16 cellular contexts compared by ENCODE assay signal in genomic region chr12:103903979-103904378, GRCh38. TPM values are rescaled to one million over a fixed set of nuclear protein-coding genes. Genes with fewer than 3 reads are reported as not detected.
A peak's percentile ranks its signal among the peaks of the same experiment; 100 is the strongest.
DNase-seq lines count a peak whose midpoint lies in the region; ATAC-seq and TF ChIP-seq lines count a peak whose summit lies in the region.
"Had no signal": no experiment of that assay in that cellular context is flagged by ENCODE, and none has a peak within 500 bp of the region (broad histone marks: within the 10 kb centered on the region; RNA-seq: fewer than 3 reads in every experiment).

No MANE protein-coding gene starts in this region.

- DNase-seq in CD4-positive, CD25-positive, alpha-beta regulatory T cell, result no peak
- no peak for DNase-seq in CD4-positive, alpha-beta T cell
- DNase-seq in T-helper 17 cell (no peak), myocyte (ENCODE audit: low read depth) (peak; percentile 18), Right ventricle myocardium superior (no peak), T1000 (lab: John Stamatoyannopoulos, UW) (no peak)
- DNase-seq in stimulated activated naive CD8-positive, alpha-beta T cell treated with anti-CD3 and anti-CD28 coated beads, Interleukin-15, amount 100 ng/mL, for 72 hours, result no peak
- DNase-seq: BE2C, DMS53, H7, MV-4-11, NCI-H1417 treated with DMSO at 0.1 percent for 48 hours, NCI-H2029, NCI-H526 treated with DMSO at 0.1 percent for 48 hours, PC-9 had no signal

- no peaks in the 10 kb centered on the region for H3K9me3 ChIP-seq in CD4-positive, CD25-positive, alpha-beta regulatory T cell (ENCODE audit: control insufficient read depth in 2 of 2, low read length in 2 of 2)
- H3K9me3 ChIP-seq in CD4-positive, alpha-beta T cell (ENCODE audit: control insufficient read depth, low read length), result no peaks in the 10 kb centered on the region
- no peaks in the 10 kb centered on the region for H3K9me3 ChIP-seq in T-helper 17 cell (ENCODE audit: control insufficient read depth, low read length, poor library complexity, severe bottlenecking)
- H3K9me3 ChIP-seq: BE2C had no signal

- H3K4me1 Mint-ChIP-seq in CD4-positive, CD25-positive, alpha-beta regulatory T cell, result peaks cover 32 to 77% (median 47%) of the 10 kb centered on the region in 4 donors
- H3K4me1 Mint-ChIP-seq in CD4-positive, alpha-beta T cell (ENCODE audit: low read depth), result peaks cover 84% of the 10 kb centered on the region
- H3K4me1 Mint-ChIP-seq in T-helper 17 cell, result peaks cover 36% of the 10 kb centered on the region
- peaks cover 91% of the 10 kb centered on the region for H3K4me1 Mint-ChIP-seq in stimulated activated naive CD8-positive, alpha-beta T cell treated with anti-CD3 and anti-CD28 coated beads, Interleukin-15, amount 100 ng/mL, for 72 hours

- H3K27ac Mint-ChIP-seq in CD4-positive, CD25-positive, alpha-beta regulatory T cell, result peak overlapping the region in 2 of 3 donors; percentile 83 to 95
- peak overlapping the region; percentile 95 for H3K27ac Mint-ChIP-seq in CD4-positive, alpha-beta T cell
- peak overlapping the region; percentile 94 for H3K27ac Mint-ChIP-seq in T-helper 17 cell
- peak overlapping the region in 1 of 2 donors; percentile 61 for H3K27ac Mint-ChIP-seq in stimulated activated naive CD8-positive, alpha-beta T cell treated with anti-CD3 and anti-CD28 coated beads, Interleukin-15, amount 100 ng/mL, for 72 hours

- H3K36me3 ChIP-seq in CD4-positive, CD25-positive, alpha-beta regulatory T cell (ENCODE audit: control insufficient read depth, insufficient read depth, low read length), result no peaks in the 10 kb centered on the region
- H3K36me3 ChIP-seq: BE2C had no signal

- peak overlapping the region; percentile 6 for H3K27ac ChIP-seq in CD4-positive, CD25-positive, alpha-beta regulatory T cell (ENCODE audit: insufficient read depth, low read length, poor library complexity, severe bottlenecking)
- H3K27ac ChIP-seq in CD4-positive, alpha-beta T cell (ENCODE audit: low read depth, low read length), result peak overlapping the region; percentile 37
- H3K27ac ChIP-seq: PC-9 had no signal

- POLR2A ChIA-PET in CD4-positive, alpha-beta T cell (lab: Charles Lee), result interaction anchor here (6.1 kb wide), 1 partner anchor 25 kb away, joined by 208 read pairs; the partner anchor contains the start of gene HSP90B1

- H3K27me3 Mint-ChIP-seq in CD4-positive, CD25-positive, alpha-beta regulatory T cell, result no peaks in the 10 kb centered on the region
- no peaks in the 10 kb centered on the region for H3K27me3 Mint-ChIP-seq in CD4-positive, alpha-beta T cell
- H3K27me3 Mint-ChIP-seq in T-helper 17 cell, result no peaks in the 10 kb centered on the region
- H3K27me3 Mint-ChIP-seq in stimulated activated naive CD8-positive, alpha-beta T cell treated with anti-CD3 and anti-CD28 coated beads, Interleukin-15, amount 100 ng/mL, for 72 hours, result no peaks in the 10 kb centered on the region
- H3K27me3 Mint-ChIP-seq: IgD-negative memory B cell had no signal

- H3K4me3 Mint-ChIP-seq in CD4-positive, CD25-positive, alpha-beta regulatory T cell, result peak overlapping the region in 1 of 4 donors; percentile 71
- H3K4me3 Mint-ChIP-seq in CD4-positive, alpha-beta T cell, result no peak overlapping the region
- H3K4me3 Mint-ChIP-seq in T-helper 17 cell, result no peak overlapping the region
- no peak overlapping the region for H3K4me3 Mint-ChIP-seq in stimulated activated naive CD8-positive, alpha-beta T cell treated with anti-CD3 and anti-CD28 coated beads, Interleukin-15, amount 100 ng/mL, for 72 hours
- H3K4me3 Mint-ChIP-seq: IgD-negative memory B cell had no signal

- H3K4me1 ChIP-seq in CD4-positive, CD25-positive, alpha-beta regulatory T cell (ENCODE audit: control insufficient read depth, insufficient read depth, low read length, poor library complexity, severe bottlenecking), result peaks cover 40% of the 10 kb centered on the region
- H3K4me1 ChIP-seq: BE2C had no signal

- no peaks in the 10 kb centered on the region for H3K27me3 ChIP-seq in CD4-positive, CD25-positive, alpha-beta regulatory T cell (ENCODE audit: control insufficient read depth, insufficient read depth, low read length)
- no peaks in the 10 kb centered on the region for H3K27me3 ChIP-seq in CD4-positive, alpha-beta T cell (ENCODE audit: control insufficient read depth, insufficient read depth, low read length)
- H3K27me3 ChIP-seq: BE2C had no signal

- peaks cover 4% of the 10 kb centered on the region for H3K36me3 Mint-ChIP-seq in CD4-positive, CD25-positive, alpha-beta regulatory T cell
- H3K36me3 Mint-ChIP-seq in CD4-positive, alpha-beta T cell (ENCODE audit: low read depth), result no peaks in the 10 kb centered on the region
- no peaks in the 10 kb centered on the region for H3K36me3 Mint-ChIP-seq in T-helper 17 cell (ENCODE audit: low read depth)
- H3K36me3 Mint-ChIP-seq: IgD-negative memory B cell had no signal

- ATAC-seq in CD4-positive, CD25-positive, alpha-beta regulatory T cell (ENCODE audit: low read depth in 2 of 2), result no peak
- no peak for ATAC-seq in CD4-positive, alpha-beta T cell (ENCODE audit: poor library complexity)
- ATAC-seq in T-helper 17 cell (no peak), Right ventricle myocardium superior (ENCODE audit: poor library complexity) (no peak)
- ATAC-seq in stimulated activated naive CD8-positive, alpha-beta T cell treated with anti-CD3 and anti-CD28 coated beads, Interleukin-15, amount 100 ng/mL, for 72 hours, result no peak

- CTCF ChIA-PET in CD4-positive, alpha-beta T cell (lab: Charles Lee), result interaction anchor here (1.3 kb wide), 1 partner anchor 13 kb away, joined by 4 read pairs; no protein-coding TSS in a partner anchor

- no peak overlapping the region for H3K4me3 ChIP-seq in CD4-positive, CD25-positive, alpha-beta regulatory T cell (ENCODE audit: low read depth, low read length)
- H3K4me3 ChIP-seq: PC-9 had no signal

- intact Hi-C loops in CD4-positive, alpha-beta T cell (cut with DNase I, micrococcal nuclease), result loop anchor here in 1 of 2 experiments (2.0 kb wide), 1 partner anchor 21 kb away; no protein-coding TSS in a partner anchor
- intact Hi-C loops in Right ventricle myocardium superior (cut with DNase I), result no loop called here

- H3K9me3 Mint-ChIP-seq in CD4-positive, CD25-positive, alpha-beta regulatory T cell, result no peaks in the 10 kb centered on the region
- H3K9me3 Mint-ChIP-seq in CD4-positive, alpha-beta T cell, result no peaks in the 10 kb centered on the region
- peaks cover 0 to 6% of the 10 kb centered on the region in 2 donors for H3K9me3 Mint-ChIP-seq in stimulated activated naive CD8-positive, alpha-beta T cell treated with anti-CD3 and anti-CD28 coated beads, Interleukin-15, amount 100 ng/mL, for 72 hours
- H3K9me3 Mint-ChIP-seq: IgD-negative memory B cell had no signal

- TF ChIP-seq CTCF in CD4-positive, alpha-beta T cell (IDR thresholded peaks at IDR 0.05), result no peak

RNA-seq across cellular contexts. Expression of gene HSP90B1, which starts 26.2 kb away (rescaled TPM):
- 254 TPM for total RNA-seq in CD4-positive, CD25-positive, alpha-beta regulatory T cell
- 100 to 1,000 TPM; 119 to 158 (median 141) TPM for polyA plus RNA-seq in CD4-positive, CD25-positive, alpha-beta regulatory T cell
- total RNA-seq in CD4-positive, alpha-beta T cell, result 100 to 1,000 TPM; 201 to 212 TPM
- total RNA-seq in T-helper 17 cell (100 to 1,000 TPM; 339 to 429 TPM), myocyte (414 and 940 TPM in 2 replicates), Right ventricle myocardium superior (353 TPM)
- polyA plus RNA-seq in myocyte (2012), result 451 TPM
